Comparison of ENCODE assay signal across 8 cellular contexts in genomic region chr3:157127831-157128767, GRCh38. TPM values are rescaled to one million over a fixed set of nuclear protein-coding genes. Genes with fewer than 3 reads are reported as not detected.
A peak's percentile ranks its signal among the peaks of the same experiment; 100 is the strongest.
DNase-seq lines count a peak whose midpoint lies in the region; ATAC-seq, FAIRE-seq and TF ChIP-seq lines count a peak whose summit lies in the region.

No MANE protein-coding gene starts in this region.

- peak; percentile 78 for FAIRE-seq in H54 (lab: Jason Lieb, UNC)

- peak overlapping the region; percentile 39; the same call in 1 of the 2 replicates for H2AFZ ChIP-seq in PC-9

- peaks cover 64% of the 10 kb centered on the region for H3F3A ChIP-seq in PC-9 (ENCODE audit: insufficient read depth, low read depth)

- intact Hi-C loops in PC-9 (cut with micrococcal nuclease; ENCODE audit: unreplicated experiment) (loop anchor here (2.0 kb wide), 1 partner anchor 499 kb away; no protein-coding TSS in a partner anchor), left cardiac atrium (cut with DNase I) (loop anchor here in 1 of 2 donors (2.0 kb wide), 1 partner anchor 35 kb away; no protein-coding TSS in a partner anchor)

- H3K9me3 ChIP-seq in BLaER1 treated with 17β-estradiol and CSF1 and Interleukin-3, amounts not matched to agents 10 nM and 100 nM (replicated peaks in 1 of 11), result no peaks in the 10 kb centered on the region
- H3K9me3 ChIP-seq in PC-9 (ENCODE audit: insufficient read depth, low read depth), result no peaks in the 10 kb centered on the region

- peaks cover 42 to 53% (median 45%) of the 10 kb centered on the region in 10 experiments for H3K4me1 ChIP-seq in BLaER1 treated with 17β-estradiol and CSF1 and Interleukin-3, amounts not matched to agents 10 nM and 100 nM
- H3K4me1 ChIP-seq in PC-9 (replicated peaks; ENCODE audit: insufficient read depth), result peaks cover 92% of the 10 kb centered on the region

- no peak for TF ChIP-seq POLR2A in H54 (IDR thresholded peaks at IDR 0.05; ENCODE audit: low read depth, low read length)

- H3K9me2 ChIP-seq in PC-9 (ENCODE audit: insufficient read depth), result no peaks in the 10 kb centered on the region

- no peak for TF ChIP-seq CTCF in PC-9 (conservative IDR thresholded peaks at IDR 0.05)

- no peaks in the 10 kb centered on the region for H4K20me1 ChIP-seq in BLaER1 treated with 17β-estradiol and CSF1 and Interleukin-3, amounts not matched to agents 10 nM and 100 nM
- H4K20me1 ChIP-seq in PC-9 (ENCODE audit: insufficient read depth), result no peaks in the 10 kb centered on the region

- ATAC-seq in left cardiac atrium (peak; percentile 52 to 85), HG02623 (IDR thresholded peaks at IDR 0.05; ENCODE audit: unreplicated experiment) (no peak)

- no peaks in the 10 kb centered on the region for H3K36me3 ChIP-seq in BLaER1 treated with 17β-estradiol and CSF1 and Interleukin-3, amounts not matched to agents 10 nM and 100 nM
- H3K36me3 ChIP-seq in PC-9 (ENCODE audit: low read depth), result no peaks in the 10 kb centered on the region

- TSS peak; percentile 58 for BruUV-seq in PC-9 (replicated peaks; lab: Mats Ljungman, UMichigan)

- peak overlapping the region in 5 of 11 experiments; percentile 24 to 77 (median 63); a peak in 6 of 22 replicates for H3K9ac ChIP-seq in BLaER1 treated with 17β-estradiol and CSF1 and Interleukin-3, amounts not matched to agents 10 nM and 100 nM

- peak overlapping the region; percentile 19 to 79 (median 73); a peak in 20 of 22 replicates for H3K27ac ChIP-seq in BLaER1 treated with 17β-estradiol and CSF1 and Interleukin-3, amounts not matched to agents 10 nM and 100 nM
- peak overlapping the region; percentile 94 for H3K27ac ChIP-seq in PC-9

- CTCF ChIA-PET in PC-9 (lab: Charles Lee), result interaction anchor here (0.9 to 1.0 kb wide), 2 partner anchors 12 to 39 kb away, joined by 3 to 4 read pairs; no protein-coding TSS in a partner anchor

- no peak overlapping the region for H3K4me3 ChIP-seq in BLaER1 treated with 17β-estradiol and CSF1 and Interleukin-3, amounts not matched to agents 10 nM and 100 nM
- H3K4me3 ChIP-seq in PC-9, result peak overlapping the region; percentile 43; the same call in 1 of the 2 replicates

- H3K27me3 ChIP-seq in BLaER1 treated with 17β-estradiol and CSF1 and Interleukin-3, amounts not matched to agents 10 nM and 100 nM, result no peaks in the 10 kb centered on the region
- no peaks in the 10 kb centered on the region for H3K27me3 ChIP-seq in PC-9 (ENCODE audit: insufficient read depth, low read depth)

- H3K79me2 ChIP-seq in PC-9 (ENCODE audit: low read depth), result no peaks in the 10 kb centered on the region

- DNase-seq in H54 (ENCODE audit: insufficient read length, low spot score) (peak; percentile 67), PC-9 (peak; percentile 73 to 97), left cardiac atrium (peak; percentile 83), NCI-H446 (lab: John Stamatoyannopoulos, UW) (no peak)
- DNase-seq in activated gamma-delta T cell treated with anti-CD3 and anti-CD28 coated beads, Interleukin-2, amount 50 U/mL, for 16 hours (ENCODE audit: low read depth), result peak; percentile 57
- peak; percentile 35 to 49 for DNase-seq in stimulated activated CD4-positive, alpha-beta T cell treated with anti-CD3 and anti-CD28 coated beads, Interleukin-12 subunit alpha, Interleukin-12 subunit beta, amount 100 ng/mL, for 24 hours (ENCODE audit: low read depth in 2 of 2)

- peak overlapping the region; percentile 70 to 94 (median 87) for H3K4me2 ChIP-seq in BLaER1 treated with 17β-estradiol and CSF1 and Interleukin-3, amounts not matched to agents 10 nM and 100 nM
- H3K4me2 ChIP-seq in PC-9, result peak overlapping the region; percentile 88

- POLR2A ChIA-PET in PC-9 (lab: Charles Lee; ENCODE audit: unreplicated experiment), result interaction anchor here (0.5 to 1.8 kb wide), 9 partner anchors 8 to 500 kb away, joined by 3 to 41 read pairs (median 4); no protein-coding TSS in a partner anchor

RNA-seq across cellular contexts. Expression of gene CCNL1, which starts 31.8 kb away (rescaled TPM):
- 91.3 and 101 TPM in 2 replicates for total RNA-seq in PC-9 (2021)
- 10 to 100 TPM; 44.9 to 64.2 TPM for total RNA-seq in left cardiac atrium

Comparison
In these comparisons a context has a peak if more than half of its experiments do, and no peak if none do; other contexts are left out.
1. DNase-seq: peak in H54 (single experiment), PC-9 (2 of 2), activated gamma-delta T cell treated with anti-CD3 and anti-CD28 coated beads, Interleukin-2, amount 50 U/mL, for 16 hours (single experiment), left cardiac atrium (single experiment) and stimulated activated CD4-positive, alpha-beta T cell treated with anti-CD3 and anti-CD28 coated beads, Interleukin-12 subunit alpha, Interleukin-12 subunit beta, amount 100 ng/mL, for 24 hours (2 of 2); none in NCI-H446 (0 of 2).